ENCODE assay signal across 10 cellular contexts in the genomic region with DNA sequence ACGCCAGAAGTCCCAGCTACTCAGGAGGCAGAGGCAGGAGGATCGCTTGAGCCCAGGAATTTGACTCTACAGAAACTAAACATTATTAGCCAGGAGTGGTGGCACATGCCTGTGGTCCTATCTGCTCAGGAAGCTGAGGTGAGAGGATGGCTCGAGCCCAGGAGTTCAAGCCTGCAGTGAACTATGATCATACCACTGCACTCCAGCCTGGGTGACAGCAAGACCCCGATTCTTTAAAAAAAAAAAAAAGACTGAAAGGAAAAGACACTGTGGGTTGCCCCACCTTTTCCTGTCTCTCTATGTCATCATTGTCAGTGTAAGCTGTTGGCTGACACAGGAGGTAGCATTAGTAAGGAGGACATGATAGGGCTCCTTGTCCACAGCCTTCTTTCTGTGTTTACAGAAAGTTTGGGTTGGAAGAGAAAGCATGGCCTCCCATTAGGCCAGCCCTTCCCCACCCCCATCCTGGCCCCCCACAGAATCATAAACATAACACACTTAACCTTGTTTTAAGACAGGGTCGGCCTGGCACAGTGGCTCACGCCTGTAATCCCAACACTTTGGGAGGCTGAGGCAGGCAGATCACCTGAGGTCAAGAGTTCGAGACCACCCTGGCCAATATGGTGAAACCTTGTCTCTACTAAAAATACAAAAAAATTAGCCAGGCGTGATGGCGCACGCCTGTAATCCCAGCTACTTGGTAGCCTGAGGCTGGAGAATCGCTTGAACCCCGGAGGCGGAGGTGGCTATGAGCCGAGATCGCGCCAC. TPM values are rescaled to one million over a fixed set of nuclear protein-coding genes. Genes with fewer than 3 reads are reported as not detected.
DNase-seq lines count a peak whose midpoint lies in the region; ATAC-seq and TF ChIP-seq lines count a peak whose summit lies in the region.
"Had no signal": no experiment of that assay in that cellular context is flagged by ENCODE, and none has a peak within 500 bp of the region (broad histone marks: within the 10 kb centered on the region; RNA-seq: fewer than 3 reads in every experiment).

No MANE protein-coding gene starts in this region.

- no peak overlapping the region for H3K4me2 ChIP-seq in neural progenitor cell

- H3K4me3 Mint-ChIP-seq in activated T-cell treated with anti-CD3 and anti-CD28 coated beads, Interleukin-2, amount 50 U/mL, for 24 hours = peak overlapping the region; percentile 69
- H3K4me3 Mint-ChIP-seq in neural progenitor cell = no peak overlapping the region

- H2AFZ ChIP-seq in neural progenitor cell (replicated peaks) = no peak overlapping the region

- peaks cover 10% of the 10 kb centered on the region for H3K36me3 Mint-ChIP-seq in activated T-cell treated with anti-CD3 and anti-CD28 coated beads, Interleukin-2, amount 50 U/mL, for 24 hours (ENCODE audit: low read depth)
- H3K36me3 Mint-ChIP-seq in neural progenitor cell = no peaks in the 10 kb centered on the region

- no peaks in the 10 kb centered on the region for H3K27me3 ChIP-seq in neural progenitor cell

- TF ChIP-seq CTCF in mucosa of descending colon (IDR thresholded peaks at IDR 0.05) = no peak
- no peak for TF ChIP-seq CTCF in neural progenitor cell (IDR thresholded peaks at IDR 0.05)

- H3K4me3 ChIP-seq in mucosa of descending colon (no peak overlapping the region), neural progenitor cell (no peak overlapping the region)

- H3K36me3 ChIP-seq in KOPT-K1 (ENCODE audit: insufficient read depth, low read length) = no peaks in the 10 kb centered on the region
- H3K36me3 ChIP-seq in mucosa of descending colon (ENCODE audit: low read depth) = no peaks in the 10 kb centered on the region
- no peaks in the 10 kb centered on the region for H3K36me3 ChIP-seq in neural progenitor cell

- no peaks in the 10 kb centered on the region for H3K9me3 ChIP-seq in KOPT-K1 (ENCODE audit: insufficient read depth, low read length, poor library complexity, severe bottlenecking)
- H3K9me3 ChIP-seq in mucosa of descending colon = no peaks in the 10 kb centered on the region
- H3K9me3 ChIP-seq in neural progenitor cell (ENCODE audit: low read depth) = no peaks in the 10 kb centered on the region

- H3K9ac ChIP-seq in neural progenitor cell = no peak overlapping the region

- peak; percentile 62 for ATAC-seq in mucosa of descending colon

- peak; percentile 12 for DNase-seq in EL
- no peak for DNase-seq in activated T-cell treated with anti-CD3 and anti-CD28 coated beads, Interleukin-2, amount 50 U/mL, for 24 hours
- DNase-seq in mucosa of descending colon = peak in 1 of 3 donors; percentile 10
- DNase-seq in stimulated activated CD8-positive, alpha-beta memory T cell treated with anti-CD3 and anti-CD28 coated beads, Interleukin-4, amount 100 ng/mL, for 48 hours = no peak
- no peak for DNase-seq in neural progenitor cell (ENCODE audit: low spot score)
- no peak for DNase-seq in epidermal melanocyte (ENCODE audit: insufficient read length, low spot score)
- DNase-seq in HK-2 (ENCODE audit: unreplicated experiment) = no peak
- DNase-seq: NCI-H1092, NCI-H748 treated with DMSO at 0.1 percent for 48 hours had no signal

- no peaks in the 10 kb centered on the region for H4K20me1 ChIP-seq in neural progenitor cell (ENCODE audit: low read depth)

- intact Hi-C loops in mucosa of descending colon (cut with DNase I, micrococcal nuclease) = no loop called here

- H3K9me3 Mint-ChIP-seq in activated T-cell treated with anti-CD3 and anti-CD28 coated beads, Interleukin-2, amount 50 U/mL, for 24 hours = peaks cover 2% of the 10 kb centered on the region
- peaks cover 3% of the 10 kb centered on the region for H3K9me3 Mint-ChIP-seq in neural progenitor cell

- peaks cover 72% of the 10 kb centered on the region for H3K4me1 Mint-ChIP-seq in activated T-cell treated with anti-CD3 and anti-CD28 coated beads, Interleukin-2, amount 50 U/mL, for 24 hours (ENCODE audit: low read depth)
- H3K4me1 Mint-ChIP-seq in neural progenitor cell = peaks cover 3% of the 10 kb centered on the region

- H3K27ac ChIP-seq in KOPT-K1 (ENCODE audit: low read depth, low read length, poor library complexity, severe bottlenecking) (peak overlapping the region; percentile 75), neural progenitor cell (no peak overlapping the region)

- no peaks in the 10 kb centered on the region for H3K27me3 Mint-ChIP-seq in activated T-cell treated with anti-CD3 and anti-CD28 coated beads, Interleukin-2, amount 50 U/mL, for 24 hours
- H3K27me3 Mint-ChIP-seq in neural progenitor cell (ENCODE audit: insufficient read depth, low read depth) = peaks cover 5% of the 10 kb centered on the region

- H3K79me2 ChIP-seq in neural progenitor cell (ENCODE audit: low read depth) = no peaks in the 10 kb centered on the region

- peak overlapping the region; percentile 96 for H3K27ac Mint-ChIP-seq in activated T-cell treated with anti-CD3 and anti-CD28 coated beads, Interleukin-2, amount 50 U/mL, for 24 hours
- no peak overlapping the region for H3K27ac Mint-ChIP-seq in neural progenitor cell

- no peaks in the 10 kb centered on the region for H3F3A ChIP-seq in neural progenitor cell (ENCODE audit: low read depth)

- no peaks in the 10 kb centered on the region for H3K4me1 ChIP-seq in mucosa of descending colon (ENCODE audit: low read depth)
- no peaks in the 10 kb centered on the region for H3K4me1 ChIP-seq in neural progenitor cell

RNA-seq across cellular contexts. Expression of gene RCAN3, which starts 20.6 kb away (rescaled TPM):
- total RNA-seq in mucosa of descending colon = 10 to 100 TPM in 2 of 3 donors, 1 to 10 TPM in 1; 9.2 to 15.0 (median 12.8) TPM
- 7.5 and 9.3 TPM in 2 replicates for total RNA-seq in neural progenitor cell (ENCODE audit: low replicate concordance)
